In the genomic region with DNA sequence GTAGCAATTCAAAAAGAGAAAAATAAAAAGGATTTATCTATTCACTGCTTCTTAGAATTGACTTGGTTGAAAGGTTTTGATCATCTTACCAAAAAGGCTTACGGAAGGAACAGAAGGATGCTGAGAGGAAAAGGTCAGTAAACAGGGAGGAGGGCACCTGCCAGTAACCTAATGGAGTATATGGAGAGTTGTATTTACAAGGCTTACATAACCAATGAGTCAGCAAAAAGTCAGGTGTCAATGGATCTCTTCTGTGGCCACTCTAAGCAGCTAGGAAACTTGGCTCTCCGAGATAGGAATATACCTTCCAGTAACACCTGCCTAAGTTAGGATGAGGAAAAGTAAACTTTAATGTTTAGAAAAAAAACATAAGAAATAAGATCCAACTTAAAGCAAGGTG, we compare ENCODE assay signal across 11 cellular contexts.
DNase-seq lines count a peak whose midpoint lies in the region; ATAC-seq and TF ChIP-seq lines count a peak whose summit lies in the region.
"Had no signal": no experiment of that assay in that cellular context is flagged by ENCODE, and none has a peak within 500 bp of the region (broad histone marks: within the 10 kb centered on the region; RNA-seq: fewer than 3 reads in every experiment).

No MANE protein-coding gene starts in this region.

- WGBS in HUES64 = 90% methylated on average over 1 of the region's 2 CpGs
- WGBS in heart right ventricle, 2 donors = 63 to 79% methylated on average over 2 of the region's 2 CpGs
- WGBS in psoas muscle, 3 donors = 26 to 40% (median 31%) methylated on average over 2 of the region's 2 CpGs

- peak overlapping the region; percentile 53; the same call in 1 of the 2 replicates for H3K4me3 ChIP-seq in HUES64 (ENCODE audit: low read length)
- H3K4me3 ChIP-seq in heart right ventricle = peak overlapping the region in 7 of 10 donors; percentile 6 to 56 (median 45)
- H3K4me3 ChIP-seq in psoas muscle = peak overlapping the region; percentile 62

- no peaks in the 10 kb centered on the region for H3K9me3 ChIP-seq in HUES64 (ENCODE audit: insufficient read depth, low read depth, low read length)
- no peaks in the 10 kb centered on the region for H3K9me3 ChIP-seq in heart right ventricle
- no peaks in the 10 kb centered on the region for H3K9me3 ChIP-seq in psoas muscle

- H3K36me3 ChIP-seq in HUES64 (ENCODE audit: insufficient read depth, low read length) (no peaks in the 10 kb centered on the region), heart right ventricle (no peaks in the 10 kb centered on the region), psoas muscle (ENCODE audit: insufficient read depth in 1 of 2, low read depth in 1 of 2) (no peaks in the 10 kb centered on the region)

- no peak overlapping the region; the same call in 1 of the 2 replicates for H3K27ac ChIP-seq in HUES64 (ENCODE audit: low read depth, low read length)
- H3K27ac ChIP-seq in heart right ventricle = peak overlapping the region in 7 of 10 donors; percentile 49 to 82 (median 76)
- H3K27ac ChIP-seq in psoas muscle = peak overlapping the region; percentile 81

- peak; percentile 38 to 78 (median 62) for ATAC-seq in heart right ventricle
- peak; percentile 60 to 87 (median 74) for ATAC-seq in psoas muscle
- ATAC-seq in HG02759 (IDR thresholded peaks at IDR 0.05; ENCODE audit: unreplicated experiment) = no peak
- no peak for ATAC-seq in GM18519 (IDR thresholded peaks at IDR 0.05; ENCODE audit: low FRiP score, unreplicated experiment)
- ATAC-seq: esophagus mucosa had no signal

- 0 out of 2 replicates have a peak overlapping the region, but pooled peaks have one; percentile 24 for H3K9ac ChIP-seq in HUES64 (ENCODE audit: low read depth, low read length)

- intact Hi-C loops in heart right ventricle (cut with DNase I) (no loop called here), psoas muscle (cut with DNase I) (loop anchor here in 1 of 2 donors (5.0 kb wide), 1 partner anchor 35 kb away; no protein-coding TSS in a partner anchor)

- peaks cover 55% of the 10 kb centered on the region for H3K4me1 ChIP-seq in HUES64 (ENCODE audit: insufficient read depth, low read length)
- H3K4me1 ChIP-seq in heart right ventricle = peaks cover 0 to 49% (median 21%) of the 10 kb centered on the region in 9 donors
- peaks cover 64% of the 10 kb centered on the region for H3K4me1 ChIP-seq in psoas muscle

- peak; percentile 49 for DNase-seq in NCI-H748 (lab: John Stamatoyannopoulos, UW; ENCODE audit: unreplicated experiment)
- no peak for DNase-seq in heart right ventricle
- no peak for DNase-seq in psoas muscle
- DNase-seq in CD1c-positive myeloid dendritic cell (ENCODE audit: extremely low spot score) = no peak
- no peak for DNase-seq in AG08395 (ENCODE audit: low spot score)
- DNase-seq: EL, NCI-H1694 had no signal

- TF ChIP-seq CTCF in heart right ventricle (IDR thresholded peaks at IDR 0.05) (no peak), psoas muscle (IDR thresholded peaks at IDR 0.05) (no peak)

- H3K27me3 ChIP-seq in HUES64 (ENCODE audit: insufficient read depth, low read length) (no peaks in the 10 kb centered on the region), heart right ventricle (no peaks in the 10 kb centered on the region), psoas muscle (ENCODE audit: insufficient read depth in 3 of 3, low read length in 2 of 3) (no peaks in the 10 kb centered on the region)

Comparison
In these comparisons a context has a peak if more than half of its experiments do, and no peak if none do; other contexts are left out.
1. ATAC-seq: peak in heart right ventricle (8 of 8) and psoas muscle (4 of 4); none in HG02759 (single experiment) and GM18519 (single experiment).
2. Peak in every context shown above with its lines, with median percentiles within 50 percentile points of each other: H3K4me3 ChIP-seq.